9 cellular contexts compared by ENCODE assay signal in the genomic region with DNA sequence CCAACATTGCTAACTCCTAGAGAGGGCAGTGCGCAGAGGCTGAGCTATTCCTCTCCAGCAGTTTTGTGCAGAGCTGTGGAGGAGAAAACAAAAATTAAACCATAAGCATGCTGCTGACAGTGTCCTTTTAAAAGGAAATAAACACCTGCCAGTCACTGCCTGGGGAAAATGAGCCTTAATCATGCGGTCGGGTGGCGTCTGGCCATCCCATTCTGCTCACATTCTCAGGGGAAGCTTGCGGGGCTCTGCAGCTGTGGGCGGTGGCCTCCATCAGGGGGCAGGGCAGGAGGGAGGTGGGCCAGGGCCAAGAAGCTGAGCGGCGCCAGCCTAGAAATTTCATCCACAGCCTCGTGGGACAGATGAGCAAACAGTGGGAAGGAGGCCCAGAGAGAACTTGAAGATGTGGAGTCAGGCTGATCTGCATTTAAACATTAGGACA.
DNase-seq lines count a peak whose midpoint lies in the region; ATAC-seq, FAIRE-seq and TF ChIP-seq lines count a peak whose summit lies in the region.
"Had no signal": no experiment of that assay in that cellular context is flagged by ENCODE, and none has a peak within 500 bp of the region (broad histone marks: within the 10 kb centered on the region; RNA-seq: fewer than 3 reads in every experiment).

No MANE protein-coding gene starts in this region.

- peaks cover 0 to 9% (median 3%) of the 10 kb centered on the region in 3 donors for H3K4me1 ChIP-seq in pancreas
- H3K4me1 ChIP-seq in CD4-positive, alpha-beta memory T cell (ENCODE audit: insufficient read depth, low read length): peaks cover 9% of the 10 kb centered on the region

- TF ChIP-seq CTCF in pancreas (IDR thresholded peaks at IDR 0.05): no peak

- peak; percentile 17 for DNase-seq in Daoy (ENCODE audit: low read depth)
- peak; percentile 82 for DNase-seq in NCI-H2227 (lab: John Stamatoyannopoulos, UW; ENCODE audit: unreplicated experiment)
- peak; percentile 7 for DNase-seq in glomerular visceral epithelial cell (ENCODE audit: extremely low spot score)
- peak in 4 of 6 donors; percentile 32 to 51 (median 44) for DNase-seq in pancreas
- DNase-seq in NCI-H345 (lab: John Stamatoyannopoulos, UW): no peak
- no peak for DNase-seq in activated naive CD8-positive, alpha-beta T cell treated with anti-CD3 and anti-CD28 coated beads for 36 hours
- DNase-seq in natural killer cell treated with Interleukin-12 subunit alpha and Interleukin-12 subunit beta and Interleukin-15 and Interleukin-18, amount 100 ng/mL, for 72 hours (ENCODE audit: low spot score): no peak
- no peak for DNase-seq in CD4-positive, alpha-beta memory T cell
- DNase-seq: naive thymus-derived CD4-positive, alpha-beta T cell had no signal

- H3K4me1 Mint-ChIP-seq in activated naive CD8-positive, alpha-beta T cell treated with anti-CD3 and anti-CD28 coated beads for 36 hours: peaks cover 12% of the 10 kb centered on the region
- peaks cover 5 to 10% of the 10 kb centered on the region in 2 donors for H3K4me1 Mint-ChIP-seq in natural killer cell treated with Interleukin-12 subunit alpha and Interleukin-12 subunit beta and Interleukin-15 and Interleukin-18, amount 100 ng/mL, for 72 hours (ENCODE audit: low read depth in 2 of 2)
- H3K4me1 Mint-ChIP-seq in CD4-positive, alpha-beta memory T cell: peaks cover 9 to 13% (median 11%) of the 10 kb centered on the region in 4 donors

- no peaks in the 10 kb centered on the region for H3K27me3 ChIP-seq in pancreas
- no peaks in the 10 kb centered on the region for H3K27me3 ChIP-seq in CD4-positive, alpha-beta memory T cell (ENCODE audit: insufficient read depth, low read length)

- intact Hi-C loops in pancreas (cut with DNase I): no loop called here
- intact Hi-C loops in CD4-positive, alpha-beta memory T cell (cut with micrococcal nuclease): no loop called here

- no peaks in the 10 kb centered on the region for H3K36me3 ChIP-seq in pancreas
- no peaks in the 10 kb centered on the region for H3K36me3 ChIP-seq in CD4-positive, alpha-beta memory T cell (ENCODE audit: insufficient read depth, low read length)

- FAIRE-seq in pancreas (lab: Jason Lieb, UNC): no peak

- CTCF ChIA-PET in CD4-positive, alpha-beta memory T cell (lab: Charles Lee; ENCODE audit: partially characterized antibody): no interaction called here

- POLR2A ChIA-PET in CD4-positive, alpha-beta memory T cell (lab: Charles Lee; ENCODE audit: partially characterized antibody): interaction anchor here (0.7 kb wide), 1 partner anchor 58 kb away, joined by 3 read pairs; no protein-coding TSS in a partner anchor

- H3K9me3 ChIP-seq in pancreas: no peaks in the 10 kb centered on the region
- H3K9me3 ChIP-seq in CD4-positive, alpha-beta memory T cell (ENCODE audit: control insufficient read depth in 1 of 2, low read length in 2 of 2): no peaks in the 10 kb centered on the region

- peaks cover 2% of the 10 kb centered on the region for H3K36me3 Mint-ChIP-seq in activated naive CD8-positive, alpha-beta T cell treated with anti-CD3 and anti-CD28 coated beads for 36 hours
- peaks cover 1% of the 10 kb centered on the region for H3K36me3 Mint-ChIP-seq in natural killer cell treated with Interleukin-12 subunit alpha and Interleukin-12 subunit beta and Interleukin-15 and Interleukin-18, amount 100 ng/mL, for 72 hours
- H3K36me3 Mint-ChIP-seq in CD4-positive, alpha-beta memory T cell: peaks cover 0 to 1% of the 10 kb centered on the region in 2 donors

- no peak overlapping the region for H3K4me3 ChIP-seq in pancreas
- H3K4me3 ChIP-seq in CD4-positive, alpha-beta memory T cell (ENCODE audit: low read length in 2 of 2): no peak overlapping the region

- no peak overlapping the region for H3K27ac ChIP-seq in pancreas
- H3K27ac ChIP-seq in CD4-positive, alpha-beta memory T cell (ENCODE audit: low read depth, low read length): no peak overlapping the region

- no peak overlapping the region for H3K27ac Mint-ChIP-seq in activated naive CD8-positive, alpha-beta T cell treated with anti-CD3 and anti-CD28 coated beads for 36 hours
- H3K27ac Mint-ChIP-seq in natural killer cell treated with Interleukin-12 subunit alpha and Interleukin-12 subunit beta and Interleukin-15 and Interleukin-18, amount 100 ng/mL, for 72 hours: no peak overlapping the region
- no peak overlapping the region for H3K27ac Mint-ChIP-seq in CD4-positive, alpha-beta memory T cell
- H3K27ac Mint-ChIP-seq: naive thymus-derived CD4-positive, alpha-beta T cell had no signal

- H3K9me3 Mint-ChIP-seq in activated naive CD8-positive, alpha-beta T cell treated with anti-CD3 and anti-CD28 coated beads for 36 hours: no peaks in the 10 kb centered on the region
- H3K9me3 Mint-ChIP-seq in natural killer cell treated with Interleukin-12 subunit alpha and Interleukin-12 subunit beta and Interleukin-15 and Interleukin-18, amount 100 ng/mL, for 72 hours: no peaks in the 10 kb centered on the region
- peaks cover 0 to 2% (median 0%) of the 10 kb centered on the region in 8 donors for H3K9me3 Mint-ChIP-seq in CD4-positive, alpha-beta memory T cell

- H3K4me3 Mint-ChIP-seq in activated naive CD8-positive, alpha-beta T cell treated with anti-CD3 and anti-CD28 coated beads for 36 hours: no peak overlapping the region
- H3K4me3 Mint-ChIP-seq in natural killer cell treated with Interleukin-12 subunit alpha and Interleukin-12 subunit beta and Interleukin-15 and Interleukin-18, amount 100 ng/mL, for 72 hours: no peak overlapping the region
- no peak overlapping the region for H3K4me3 Mint-ChIP-seq in CD4-positive, alpha-beta memory T cell
- H3K4me3 Mint-ChIP-seq: naive thymus-derived CD4-positive, alpha-beta T cell had no signal

- ATAC-seq in pancreas: peak; percentile 46 to 81 (median 72)
- no peak for ATAC-seq in natural killer cell treated with Interleukin-12 subunit alpha and Interleukin-12 subunit beta and Interleukin-15 and Interleukin-18, amount 100 ng/mL, for 72 hours
- ATAC-seq: naive thymus-derived CD4-positive, alpha-beta T cell had no signal

- no peaks in the 10 kb centered on the region for H3K27me3 Mint-ChIP-seq in activated naive CD8-positive, alpha-beta T cell treated with anti-CD3 and anti-CD28 coated beads for 36 hours
- H3K27me3 Mint-ChIP-seq in natural killer cell treated with Interleukin-12 subunit alpha and Interleukin-12 subunit beta and Interleukin-15 and Interleukin-18, amount 100 ng/mL, for 72 hours: peaks cover 13 to 16% of the 10 kb centered on the region in 2 donors
- H3K27me3 Mint-ChIP-seq in CD4-positive, alpha-beta memory T cell: peaks cover 7 to 10% of the 10 kb centered on the region in 2 donors

- 20 to 27% methylated on average over 9 of the region's 9 CpGs for WGBS in pancreas, 2 donors

Comparison
In these comparisons a context has a peak if more than half of its experiments do, and no peak if none do; other contexts are left out.
1. DNase-seq: peak in Daoy (single experiment), NCI-H2227 (single experiment), glomerular visceral epithelial cell (single experiment) and pancreas (4 of 6); none in NCI-H345 (single experiment), activated naive CD8-positive, alpha-beta T cell treated with anti-CD3 and anti-CD28 coated beads for 36 hours (single experiment), natural killer cell treated with Interleukin-12 subunit alpha and Interleukin-12 subunit beta and Interleukin-15 and Interleukin-18, amount 100 ng/mL, for 72 hours (single experiment) and CD4-positive, alpha-beta memory T cell (0 of 5).
2. ATAC-seq: peak in pancreas (4 of 4); none in natural killer cell treated with Interleukin-12 subunit alpha and Interleukin-12 subunit beta and Interleukin-15 and Interleukin-18, amount 100 ng/mL, for 72 hours (0 of 2).